Comparison of ENCODE assay signal across 17 cellular contexts in genomic region chr1:113742515-113742914, GRCh38. TPM values are rescaled to one million over a fixed set of nuclear protein-coding genes. Genes with fewer than 3 reads are reported as not detected.
A peak's percentile ranks its signal among the peaks of the same experiment; 100 is the strongest.
DNase-seq lines count a peak whose midpoint lies in the region; ATAC-seq and TF ChIP-seq lines count a peak whose summit lies in the region.
"Had no signal": no experiment of that assay in that cellular context is flagged by ENCODE, and none has a peak within 500 bp of the region (broad histone marks: within the 10 kb centered on the region; RNA-seq: fewer than 3 reads in every experiment).

No MANE protein-coding gene starts in this region.

- H4K20me1 ChIP-seq in GM23248 (ENCODE audit: insufficient read depth) (no peaks in the 10 kb centered on the region), GM23338 (replicated peaks; ENCODE audit: insufficient read depth) (peaks cover 3% of the 10 kb centered on the region; the same call in 1 of the 2 replicates)

- no peak overlapping the region for H2AFZ ChIP-seq in GM23248
- no peak overlapping the region for H2AFZ ChIP-seq in GM23338

- H3K36me3 Mint-ChIP-seq in activated CD4-positive, alpha-beta T cell treated with anti-CD3 and anti-CD28 coated beads, Interleukin-2, amount 10 ng/mL, durations not matched to agents 7 days and 5 days (ENCODE audit: low read depth) = peaks cover 17% of the 10 kb centered on the region
- H3K36me3 Mint-ChIP-seq in activated CD8-positive, alpha-beta T cell treated with anti-CD3 and anti-CD28 coated beads, Interleukin-2, amount 10 ng/mL, durations not matched to agents 7 days and 5 days (ENCODE audit: low read depth) = peaks cover 27% of the 10 kb centered on the region
- H3K36me3 Mint-ChIP-seq in GM23338 (ENCODE audit: low read depth) = peaks cover 27% of the 10 kb centered on the region

- peak overlapping the region; percentile 87 for H3K27ac Mint-ChIP-seq in activated CD4-positive, alpha-beta T cell treated with anti-CD3 and anti-CD28 coated beads, Interleukin-2, amount 10 ng/mL, durations not matched to agents 7 days and 5 days
- peak overlapping the region; percentile 60 for H3K27ac Mint-ChIP-seq in activated CD8-positive, alpha-beta T cell treated with anti-CD3 and anti-CD28 coated beads, Interleukin-2, amount 10 ng/mL, durations not matched to agents 7 days and 5 days
- H3K27ac Mint-ChIP-seq in GM23338 = no peak overlapping the region
- H3K27ac Mint-ChIP-seq: HFFc6 had no signal

- no peaks in the 10 kb centered on the region for H3K27me3 Mint-ChIP-seq in activated CD4-positive, alpha-beta T cell treated with anti-CD3 and anti-CD28 coated beads, Interleukin-2, amount 10 ng/mL, durations not matched to agents 7 days and 5 days
- H3K27me3 Mint-ChIP-seq in activated CD8-positive, alpha-beta T cell treated with anti-CD3 and anti-CD28 coated beads, Interleukin-2, amount 10 ng/mL, durations not matched to agents 7 days and 5 days (ENCODE audit: low read depth) = no peaks in the 10 kb centered on the region
- no peaks in the 10 kb centered on the region for H3K27me3 Mint-ChIP-seq in GM23338 (ENCODE audit: insufficient read depth, low read depth, poor library complexity)

- H3K79me2 ChIP-seq in GM23248 (ENCODE audit: insufficient read depth) (peaks cover 23% of the 10 kb centered on the region), GM23338 (replicated peaks; ENCODE audit: insufficient read depth) (no peaks in the 10 kb centered on the region)

- POLR2A ChIA-PET in activated CD4-positive, alpha-beta T cell treated with anti-CD3 and anti-CD28 coated beads, Interleukin-2, amount 10 ng/mL, durations not matched to agents 7 days and 5 days (lab: Charles Lee) = no interaction called here
- POLR2A ChIA-PET in activated CD8-positive, alpha-beta T cell treated with anti-CD3 and anti-CD28 coated beads, Interleukin-2, amount 10 ng/mL, durations not matched to agents 7 days and 5 days (lab: Charles Lee) = no interaction called here

- peaks cover 9% of the 10 kb centered on the region for H3K36me3 ChIP-seq in GM23248 (ENCODE audit: low read depth)
- no peaks in the 10 kb centered on the region; the same call in 1 of the 2 replicates for H3K36me3 ChIP-seq in GM23338 (ENCODE audit: insufficient read depth)
- H3K36me3 ChIP-seq: ovary had no signal

- no peak overlapping the region for H3K9ac ChIP-seq in GM23248

- H3K4me3 Mint-ChIP-seq in activated CD4-positive, alpha-beta T cell treated with anti-CD3 and anti-CD28 coated beads, Interleukin-2, amount 10 ng/mL, durations not matched to agents 7 days and 5 days = no peak overlapping the region
- H3K4me3 Mint-ChIP-seq in activated CD8-positive, alpha-beta T cell treated with anti-CD3 and anti-CD28 coated beads, Interleukin-2, amount 10 ng/mL, durations not matched to agents 7 days and 5 days = peak overlapping the region; percentile 6
- no peak overlapping the region for H3K4me3 Mint-ChIP-seq in GM23338
- H3K4me3 Mint-ChIP-seq: HFFc6 had no signal

- peaks cover 26% of the 10 kb centered on the region for H3K4me1 Mint-ChIP-seq in activated CD4-positive, alpha-beta T cell treated with anti-CD3 and anti-CD28 coated beads, Interleukin-2, amount 10 ng/mL, durations not matched to agents 7 days and 5 days
- peaks cover 14% of the 10 kb centered on the region for H3K4me1 Mint-ChIP-seq in activated CD8-positive, alpha-beta T cell treated with anti-CD3 and anti-CD28 coated beads, Interleukin-2, amount 10 ng/mL, durations not matched to agents 7 days and 5 days (ENCODE audit: low read depth)
- H3K4me1 Mint-ChIP-seq in GM23338 = no peaks in the 10 kb centered on the region

- ATAC-seq in activated CD8-positive, alpha-beta T cell treated with anti-CD3 and anti-CD28 coated beads, Interleukin-2, amount 10 ng/mL, durations not matched to agents 7 days and 5 days = peak; percentile 92
- no peak for ATAC-seq in GM23338
- ATAC-seq: A549 had no signal

- peak; percentile 18 for DNase-seq in activated CD4-positive, alpha-beta T cell treated with anti-CD3 and anti-CD28 coated beads, Interleukin-2, amount 10 ng/mL, durations not matched to agents 7 days and 5 days
- no peak for DNase-seq in activated CD4-positive, alpha-beta T cell treated with anti-CD3 and anti-CD28 coated beads for 1 hour
- peak; percentile 11 for DNase-seq in GM23248
- DNase-seq in activated CD8-positive, alpha-beta T cell treated with anti-CD3 and anti-CD28 coated beads, Interleukin-2, amount 10 ng/mL, durations not matched to agents 7 days and 5 days = no peak
- DNase-seq in renal cortical epithelial cell (ENCODE audit: low read depth) = peak; percentile 15
- no peak for DNase-seq in GM23338 (ENCODE audit: low spot score)
- DNase-seq in HT-29 (ENCODE audit: low spot score) = no peak
- no peak for DNase-seq in HCEC 1CT
- DNase-seq: HFFc6, NCI-H1417, NCI-H510A, ovary, Peyer's patch, upper lobe of left lung had no signal

- no peaks in the 10 kb centered on the region for H3K9me3 ChIP-seq in GM23248 (ENCODE audit: low read depth)
- H3K9me3 ChIP-seq: A549, ovary, Peyer's patch, upper lobe of left lung had no signal

- H3F3A ChIP-seq in GM23248 (ENCODE audit: insufficient read depth) (peaks cover 8% of the 10 kb centered on the region), GM23338 (replicated peaks; ENCODE audit: low read depth) (no peaks in the 10 kb centered on the region)

- no peak for TF ChIP-seq CTCF in GM23338 (conservative IDR thresholded peaks at IDR 0.05; ENCODE audit: low read depth in 2 of 2)

- no peak overlapping the region for H3K4me3 ChIP-seq in GM23248
- no peak overlapping the region for H3K4me3 ChIP-seq in GM23338
- H3K4me3 ChIP-seq: A549, coronary artery, lung, ovary, Peyer's patch, upper lobe of left lung had no signal

- peaks cover 9% of the 10 kb centered on the region for H3K4me1 ChIP-seq in GM23248 (ENCODE audit: insufficient read depth)
- no peaks in the 10 kb centered on the region for H3K4me1 ChIP-seq in GM23338 (ENCODE audit: insufficient read depth)
- H3K4me1 ChIP-seq: A549, upper lobe of left lung had no signal

- in situ Hi-C loops in GM23248 (cut with MboI) = no loop called here

- no peaks in the 10 kb centered on the region for H3K9me3 Mint-ChIP-seq in activated CD4-positive, alpha-beta T cell treated with anti-CD3 and anti-CD28 coated beads, Interleukin-2, amount 10 ng/mL, durations not matched to agents 7 days and 5 days
- H3K9me3 Mint-ChIP-seq in activated CD8-positive, alpha-beta T cell treated with anti-CD3 and anti-CD28 coated beads, Interleukin-2, amount 10 ng/mL, durations not matched to agents 7 days and 5 days (ENCODE audit: insufficient read depth) = no peaks in the 10 kb centered on the region
- peaks cover 7% of the 10 kb centered on the region; the same call in 1 of the 3 replicates for H3K9me3 Mint-ChIP-seq in GM23338
- H3K9me3 Mint-ChIP-seq: HFFc6 had no signal

- no peak overlapping the region for H3K27ac ChIP-seq in GM23248
- H3K27ac ChIP-seq in GM23338 (ENCODE audit: low read depth) = no peak overlapping the region
- H3K27ac ChIP-seq: A549, coronary artery, ovary, Peyer's patch, upper lobe of left lung had no signal

- 97 to 100% methylated on average over 5 of the region's 5 CpGs for WGBS in GM23248 (ENCODE audit: low coverage in 1 of 2, low lambda C conversion rate in 2 of 2, missing lambda C conversion rate in 2 of 2), 2 experiments

- CTCF ChIA-PET in activated CD4-positive, alpha-beta T cell treated with anti-CD3 and anti-CD28 coated beads, Interleukin-2, amount 10 ng/mL, durations not matched to agents 7 days and 5 days (lab: Charles Lee) = interaction anchor here (1.0 to 1.5 kb wide), 2 partner anchors 9 to 43 kb away, joined by 3 read pairs; no protein-coding TSS in a partner anchor
- CTCF ChIA-PET in activated CD8-positive, alpha-beta T cell treated with anti-CD3 and anti-CD28 coated beads, Interleukin-2, amount 10 ng/mL, durations not matched to agents 7 days and 5 days (lab: Charles Lee) = no interaction called here

- H3K27me3 ChIP-seq in GM23248 (replicated peaks; ENCODE audit: insufficient read depth) (no peaks in the 10 kb centered on the region), GM23338 (ENCODE audit: insufficient read depth) (no peaks in the 10 kb centered on the region)
- H3K27me3 ChIP-seq: ovary, Peyer's patch, upper lobe of left lung had no signal

- no peak overlapping the region for H3K4me2 ChIP-seq in GM23248 (ENCODE audit: unreplicated experiment)
- no peak overlapping the region for H3K4me2 ChIP-seq in GM23338
- H3K4me2 ChIP-seq: A549 had no signal

- no peaks in the 10 kb centered on the region for H3K9me2 ChIP-seq in GM23248 (ENCODE audit: insufficient read depth)
- no peaks in the 10 kb centered on the region for H3K9me2 ChIP-seq in GM23338 (ENCODE audit: insufficient read depth)

TF ChIP-seq in GM23338, 12 proteins besides CTCF, POLR2A, EP300 and RAD21:
- no peak for TF ChIP-seq STAT1 (IDR thresholded peaks at IDR 0.05; ENCODE audit: unreplicated experiment)
- no peak for TF ChIP-seq EZH2phosphoT487 (IDR thresholded peaks at IDR 0.05; ENCODE audit: unreplicated experiment)
- no peak for TF ChIP-seq JUNB (IDR thresholded peaks at IDR 0.05; ENCODE audit: unreplicated experiment)
- no peak for TF ChIP-seq ETS1 (IDR thresholded peaks at IDR 0.05)
- no peak for TF ChIP-seq ZNF331 (CRISPR knock-in tag; IDR thresholded peaks at IDR 0.05; ENCODE audit: low read depth)
- TF ChIP-seq POLR2AphosphoS5 (IDR thresholded peaks at IDR 0.05; ENCODE audit: low read depth) = no peak
- TF ChIP-seq EZH2 (IDR thresholded peaks at IDR 0.05; ENCODE audit: low read depth, unreplicated experiment) = no peak
TF ChIP-seq in GM23338: peak in this region for 0.

RNA-seq across cellular contexts. Expression of gene PHTF1, which starts 16.8 kb away (rescaled TPM):
- total RNA-seq in activated CD4-positive, alpha-beta T cell treated with anti-CD3 and anti-CD28 coated beads, Interleukin-2, amount 10 ng/mL, durations not matched to agents 7 days and 5 days = 10 to 100 TPM; 17.0 to 18.7 TPM
- total RNA-seq in GM23248 (2014; rRNA removed; shearing (Covaris generic)) = 17.3 and 18.2 TPM in 2 replicates
- polyA plus RNA-seq in GM23248 (2016; fragmentation: Nextera tagmentation; extraction: Ambion mirVana) = 15.9 TPM in 2 replicates
- total RNA-seq in activated CD8-positive, alpha-beta T cell treated with anti-CD3 and anti-CD28 coated beads, Interleukin-2, amount 10 ng/mL, durations not matched to agents 7 days and 5 days = 10 to 100 TPM; 24.8 to 25.2 TPM
- total RNA-seq in renal cortical epithelial cell = 51.4 and 72.0 TPM in 2 replicates
- total RNA-seq in GM23338 (2014; rRNA removed; shearing (Covaris generic)) = 21.6 and 24.5 TPM in 2 replicates
- polyA plus RNA-seq in GM23338 (2016; fragmentation: Nextera tagmentation; extraction: Ambion mirVana) = 18.7 and 19.1 TPM in 2 replicates
- 11.7 and 16.7 TPM in 2 replicates for total RNA-seq in HT-29 (2014; rRNA removed; shearing (Covaris generic))

Comparison
In these comparisons a context has a peak if more than half of its experiments do, and no peak if none do; other contexts are left out.
1. DNase-seq: peak in activated CD4-positive, alpha-beta T cell treated with anti-CD3 and anti-CD28 coated beads, Interleukin-2, amount 10 ng/mL, durations not matched to agents 7 days and 5 days (single experiment), GM23248 (single experiment) and renal cortical epithelial cell (single experiment); none in activated CD4-positive, alpha-beta T cell treated with anti-CD3 and anti-CD28 coated beads for 1 hour (single experiment), activated CD8-positive, alpha-beta T cell treated with anti-CD3 and anti-CD28 coated beads, Interleukin-2, amount 10 ng/mL, durations not matched to agents 7 days and 5 days (single experiment), GM23338 (single experiment), HT-29 (single experiment) and HCEC 1CT (single experiment).